ENCODE assay signal across 8 cellular contexts in the genomic region with DNA sequence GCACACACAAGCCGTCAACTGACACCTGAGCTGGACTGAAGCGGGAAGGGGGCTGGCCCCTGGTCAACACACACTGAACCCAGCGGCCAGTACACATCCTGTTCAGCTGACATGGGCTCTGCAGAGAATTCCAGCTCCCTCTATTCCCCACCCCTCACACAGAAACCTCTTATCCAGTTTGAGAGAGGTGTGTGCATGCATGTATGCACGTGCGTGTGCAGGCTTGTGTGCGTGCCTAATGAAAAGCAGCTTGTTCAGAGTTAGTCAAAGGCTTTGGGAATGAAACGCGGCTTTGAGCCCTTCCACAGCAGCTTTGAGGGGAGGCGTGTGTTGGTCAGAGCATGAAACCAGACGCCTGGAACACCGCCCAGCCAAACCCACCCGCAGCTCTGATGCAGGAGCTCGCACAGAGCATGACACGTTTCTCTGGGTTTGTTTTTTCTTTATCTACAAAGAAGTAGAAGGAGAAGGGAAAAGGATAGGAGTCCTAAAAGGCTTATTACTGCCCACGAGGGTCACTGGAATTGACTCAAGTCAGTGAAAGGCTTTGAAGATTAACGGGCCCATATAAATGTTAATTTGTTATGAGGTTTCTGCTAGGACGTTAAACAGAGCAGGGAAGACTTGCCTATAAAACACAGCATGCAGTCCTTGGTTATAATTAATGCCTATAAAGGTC.
DNase-seq lines count a peak whose midpoint lies in the region; ATAC-seq lines count a peak whose summit lies in the region.

No MANE protein-coding gene starts in this region.

- H4K20me1 ChIP-seq in BLaER1 = no peaks in the 10 kb centered on the region

- H3K27ac Mint-ChIP-seq in effector memory CD8-positive, alpha-beta T cell = no peak overlapping the region

- peak; percentile 63 for DNase-seq in NCI-H2081 treated with DMSO at 0.1 percent for 48 hours (lab: John Stamatoyannopoulos, UW)
- peak; percentile 51 for DNase-seq in dermis blood vessel endothelial cell
- peak; percentile 68 for DNase-seq in myocyte (ENCODE audit: low read depth)
- DNase-seq in effector memory CD8-positive, alpha-beta T cell = no peak
- DNase-seq in activated CD8-positive, alpha-beta memory T cell treated with anti-CD3 and anti-CD28 coated beads, Interleukin-2, amount 50 U/mL, for 48 hours = no peak

- H3K4me3 Mint-ChIP-seq in effector memory CD8-positive, alpha-beta T cell = no peak overlapping the region

- H3K27me3 ChIP-seq in BLaER1 = no peaks in the 10 kb centered on the region

- peaks cover 0 to 6% of the 10 kb centered on the region in 2 donors for H3K4me1 Mint-ChIP-seq in effector memory CD8-positive, alpha-beta T cell (ENCODE audit: low read depth in 2 of 2)

- H3K36me3 ChIP-seq in BLaER1 = no peaks in the 10 kb centered on the region

- no peaks in the 10 kb centered on the region for H3K9me3 Mint-ChIP-seq in effector memory CD8-positive, alpha-beta T cell

- no peaks in the 10 kb centered on the region for H3K36me3 Mint-ChIP-seq in effector memory CD8-positive, alpha-beta T cell (ENCODE audit: insufficient read depth)

- H3K9ac ChIP-seq in BLaER1 = peak overlapping the region; percentile 59

- H3K27ac ChIP-seq in BLaER1 = peak overlapping the region; percentile 71

- no peaks in the 10 kb centered on the region for H3K9me3 ChIP-seq in BLaER1

- peaks cover 100% of the 10 kb centered on the region for H3K4me1 ChIP-seq in BLaER1

- H3K27me3 Mint-ChIP-seq in effector memory CD8-positive, alpha-beta T cell = peaks cover 56 to 82% of the 10 kb centered on the region in 2 donors

- peak overlapping the region; percentile 97 for H3K4me2 ChIP-seq in BLaER1

- peak overlapping the region; percentile 59 for H3K4me3 ChIP-seq in BLaER1

- ATAC-seq in GM18867 (IDR thresholded peaks at IDR 0.05; ENCODE audit: unreplicated experiment) = no peak
- no peak for ATAC-seq in effector memory CD8-positive, alpha-beta T cell (replicated peaks)
- ATAC-seq in GM18868 (IDR thresholded peaks at IDR 0.05; ENCODE audit: unreplicated experiment) = no peak

Comparison
In these comparisons a context has a peak if more than half of its experiments do, and no peak if none do; other contexts are left out.
1. DNase-seq: peak in NCI-H2081 treated with DMSO at 0.1 percent for 48 hours (single experiment), dermis blood vessel endothelial cell (single experiment) and myocyte (single experiment); none in effector memory CD8-positive, alpha-beta T cell (0 of 3) and activated CD8-positive, alpha-beta memory T cell treated with anti-CD3 and anti-CD28 coated beads, Interleukin-2, amount 50 U/mL, for 48 hours (single experiment).